7 cellular contexts compared by ENCODE assay signal in the genomic region with DNA sequence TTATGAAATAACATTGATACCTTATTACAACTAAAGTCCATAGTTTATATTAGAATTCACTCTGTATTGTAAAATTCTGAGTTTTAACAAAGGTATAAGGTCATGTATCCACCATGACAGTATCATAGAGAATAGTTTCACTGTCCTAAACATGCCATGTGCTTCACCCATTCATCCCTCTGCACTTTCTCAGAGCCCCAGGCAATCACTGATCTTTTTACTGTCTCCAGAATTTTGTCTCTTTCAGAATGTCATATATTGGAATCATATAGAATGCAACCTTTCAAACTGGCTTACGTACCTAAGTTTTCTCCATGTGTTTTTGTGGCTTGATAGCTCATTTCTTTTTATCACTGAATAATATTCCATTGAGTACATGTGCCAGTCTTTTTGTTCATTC. TPM values are rescaled to one million over a fixed set of nuclear protein-coding genes. Genes with fewer than 3 reads are reported as not detected.
"Had no signal": no experiment of that assay in that cellular context is flagged by ENCODE, and none has a peak within 500 bp of the region (broad histone marks: within the 10 kb centered on the region; RNA-seq: fewer than 3 reads in every experiment).

No MANE protein-coding gene starts in this region.

- FAIRE-seq: GM12878, GM12891, GM12892, GM18507, GM19239 had no signal

- DNase-seq: GDM1, GF-D8 had no signal

- ATAC-seq: GM12878 had no signal

- H3K4me3 ChIP-seq: GM12878 had no signal

RNA-seq across cellular contexts. Expression of a gene that starts 33.9 kb away (rescaled TPM):
- total RNA-seq: GM12878 had no signal
